8 cellular contexts compared by ENCODE assay signal in genomic region chr14:73227812-73228781, GRCh38. TPM values are rescaled to one million over a fixed set of nuclear protein-coding genes. Genes with fewer than 3 reads are reported as not detected.
DNase-seq lines count a peak whose midpoint lies in the region; ATAC-seq and TF ChIP-seq lines count a peak whose summit lies in the region.

No MANE protein-coding gene starts in this region.

- intact Hi-C loops in activated T-helper 2 cell treated with anti-CD3 and anti-CD28 coated beads, Interferon-gamma antibody, Interleukin-2, Interleukin-4, amounts not matched to agents 10 μg/mL and 5 μg/mL and 100 μg/mL, durations not matched to agents 14 hours and 24 hours and 36 hours (cut with micrococcal nuclease): no loop called here

- CTCF ChIA-PET in BJ (lab: Yijun Ruan, JAX): no interaction called here

- H3K4me3 Mint-ChIP-seq in neural progenitor cell: no peak overlapping the region
- no peak overlapping the region for H3K4me3 Mint-ChIP-seq in activated T-helper 2 cell treated with anti-CD3 and anti-CD28 coated beads, Interferon-gamma antibody, Interleukin-2, Interleukin-4, amounts not matched to agents 10 μg/mL and 5 μg/mL and 100 μg/mL, durations not matched to agents 14 hours and 24 hours and 36 hours (ENCODE audit: low read depth)

- peaks cover 2% of the 10 kb centered on the region for H3K27me3 Mint-ChIP-seq in neural progenitor cell (ENCODE audit: insufficient read depth, low read depth)
- H3K27me3 Mint-ChIP-seq in activated T-helper 2 cell treated with anti-CD3 and anti-CD28 coated beads, Interferon-gamma antibody, Interleukin-2, Interleukin-4, amounts not matched to agents 10 μg/mL and 5 μg/mL and 100 μg/mL, durations not matched to agents 14 hours and 24 hours and 36 hours (ENCODE audit: low read depth): peaks cover 2% of the 10 kb centered on the region

- H3K27ac Mint-ChIP-seq in neural progenitor cell: no peak overlapping the region
- H3K27ac Mint-ChIP-seq in activated T-helper 2 cell treated with anti-CD3 and anti-CD28 coated beads, Interferon-gamma antibody, Interleukin-2, Interleukin-4, amounts not matched to agents 10 μg/mL and 5 μg/mL and 100 μg/mL, durations not matched to agents 14 hours and 24 hours and 36 hours: no peak overlapping the region

- no peaks in the 10 kb centered on the region for H3K79me2 ChIP-seq in neural progenitor cell (ENCODE audit: low read depth)

- no peak overlapping the region for H3K27ac ChIP-seq in epithelial cell of prostate
- H3K27ac ChIP-seq in neural progenitor cell: no peak overlapping the region

- H3K36me3 Mint-ChIP-seq in neural progenitor cell: peaks cover 10% of the 10 kb centered on the region
- H3K36me3 Mint-ChIP-seq in activated T-helper 2 cell treated with anti-CD3 and anti-CD28 coated beads, Interferon-gamma antibody, Interleukin-2, Interleukin-4, amounts not matched to agents 10 μg/mL and 5 μg/mL and 100 μg/mL, durations not matched to agents 14 hours and 24 hours and 36 hours (ENCODE audit: low read depth): peaks cover under 1% of the 10 kb centered on the region

- peak; percentile 44 for DNase-seq in BJ (ENCODE audit: low read depth)
- DNase-seq in NCI-H82 treated with DMSO at 0.1 percent for 48 hours (lab: John Stamatoyannopoulos, UW; ENCODE audit: unreplicated experiment): peak; percentile 57
- DNase-seq in epithelial cell of prostate (ENCODE audit: low read depth, low spot score): peak; percentile 45
- DNase-seq in neural progenitor cell (ENCODE audit: low spot score): peak; percentile 42
- no peak for DNase-seq in activated gamma-delta T cell treated with Interleukin-2 at 50 U/mL for 16 hours
- no peak for DNase-seq in activated T-helper 2 cell treated with anti-CD3 and anti-CD28 coated beads, Interferon-gamma antibody, Interleukin-2, Interleukin-4, amounts not matched to agents 10 μg/mL and 5 μg/mL and 100 μg/mL, durations not matched to agents 14 hours and 24 hours and 36 hours (ENCODE audit: low spot score)

- ATAC-seq in GM21360 (IDR thresholded peaks at IDR 0.05; ENCODE audit: unreplicated experiment) (no peak), GM19324 (IDR thresholded peaks at IDR 0.05; ENCODE audit: low FRiP score, unreplicated experiment) (no peak)

- peaks cover 17% of the 10 kb centered on the region for H3K4me1 Mint-ChIP-seq in neural progenitor cell
- no peaks in the 10 kb centered on the region for H3K4me1 Mint-ChIP-seq in activated T-helper 2 cell treated with anti-CD3 and anti-CD28 coated beads, Interferon-gamma antibody, Interleukin-2, Interleukin-4, amounts not matched to agents 10 μg/mL and 5 μg/mL and 100 μg/mL, durations not matched to agents 14 hours and 24 hours and 36 hours (ENCODE audit: low read depth)

- POLR2A ChIA-PET in BJ (lab: Charles Lee): interaction anchor here (1.0 kb wide), 1 partner anchor 10 kb away, joined by 4 read pairs; no protein-coding TSS in a partner anchor

- no peaks in the 10 kb centered on the region for H4K20me1 ChIP-seq in neural progenitor cell (ENCODE audit: low read depth)

- peak overlapping the region; percentile 45 for H3K4me2 ChIP-seq in neural progenitor cell

- no peaks in the 10 kb centered on the region for H3K27me3 ChIP-seq in BJ (ENCODE audit: control insufficient read depth, insufficient read depth, low read length)
- H3K27me3 ChIP-seq in neural progenitor cell: no peaks in the 10 kb centered on the region

- H3K4me3 ChIP-seq in BJ (ENCODE audit: low read depth, low read length) (no peak overlapping the region), neural progenitor cell (no peak overlapping the region)

- H3K9me3 Mint-ChIP-seq in neural progenitor cell: no peaks in the 10 kb centered on the region
- no peaks in the 10 kb centered on the region for H3K9me3 Mint-ChIP-seq in activated T-helper 2 cell treated with anti-CD3 and anti-CD28 coated beads, Interferon-gamma antibody, Interleukin-2, Interleukin-4, amounts not matched to agents 10 μg/mL and 5 μg/mL and 100 μg/mL, durations not matched to agents 14 hours and 24 hours and 36 hours

- H3K9me3 ChIP-seq in neural progenitor cell (ENCODE audit: low read depth): no peaks in the 10 kb centered on the region

- H3K36me3 ChIP-seq in BJ (ENCODE audit: control insufficient read depth, insufficient read depth, low read length) (peaks cover 1% of the 10 kb centered on the region; the same call in 1 of the 2 replicates), neural progenitor cell (no peaks in the 10 kb centered on the region)

- H3K4me1 ChIP-seq in neural progenitor cell: peaks cover 25% of the 10 kb centered on the region

- peaks cover 9% of the 10 kb centered on the region for H3F3A ChIP-seq in neural progenitor cell (ENCODE audit: low read depth)

- TF ChIP-seq CTCF in BJ (IDR thresholded peaks at IDR 0.05; ENCODE audit: insufficient read depth, low read depth, low read length) (no peak), neural progenitor cell (IDR thresholded peaks at IDR 0.05) (no peak)

- no peak overlapping the region for H2AFZ ChIP-seq in neural progenitor cell (replicated peaks)

- no peak overlapping the region for H3K9ac ChIP-seq in neural progenitor cell

RNA-seq across cellular contexts. Expression of gene PAPLN, which starts 9.2 kb away (rescaled TPM):
- 1.0 and 1.1 TPM in 2 replicates for polyA plus RNA-seq in BJ (2011; rRNA removed)
- 0.57 and 1.0 TPM in 2 replicates for polyA minus RNA-seq in BJ (2011; rRNA and poly(A)+ RNA removed)
- 17.3 and 23.7 TPM in 2 replicates for total RNA-seq in neural progenitor cell (ENCODE audit: low replicate concordance)
- 0.67 and 0.75 TPM in 2 replicates for total RNA-seq in activated T-helper 2 cell treated with anti-CD3 and anti-CD28 coated beads, Interferon-gamma antibody, Interleukin-2, Interleukin-4, amounts not matched to agents 10 μg/mL and 5 μg/mL and 100 μg/mL, durations not matched to agents 14 hours and 24 hours and 36 hours

Comparison
In these comparisons a context has a peak if more than half of its experiments do, and no peak if none do; other contexts are left out.
1. DNase-seq: peak in BJ (single experiment), NCI-H82 treated with DMSO at 0.1 percent for 48 hours (single experiment), epithelial cell of prostate (single experiment) and neural progenitor cell (single experiment); none in activated gamma-delta T cell treated with Interleukin-2 at 50 U/mL for 16 hours (single experiment) and activated T-helper 2 cell treated with anti-CD3 and anti-CD28 coated beads, Interferon-gamma antibody, Interleukin-2, Interleukin-4, amounts not matched to agents 10 μg/mL and 5 μg/mL and 100 μg/mL, durations not matched to agents 14 hours and 24 hours and 36 hours (single experiment).
2. RNA of gene PAPLN, which starts 9.2 kb away (total RNA-seq): 17.3 to 23.7 TPM in neural progenitor cell; 0.67 to 0.75 TPM in activated T-helper 2 cell treated with anti-CD3 and anti-CD28 coated beads, Interferon-gamma antibody, Interleukin-2, Interleukin-4, amounts not matched to agents 10 μg/mL and 5 μg/mL and 100 μg/mL, durations not matched to agents 14 hours and 24 hours and 36 hours; every median in the first group is over 10 times any median in the second.